In genomic region chr18:63971320-63972071, GRCh38 we compare ENCODE assay signal across 8 cellular contexts. TPM values are rescaled to one million over a fixed set of nuclear protein-coding genes. Genes with fewer than 3 reads are reported as not detected.
A peak's percentile ranks its signal among the peaks of the same experiment; 100 is the strongest.
DNase-seq lines count a peak whose midpoint lies in the region; ATAC-seq lines count a peak whose summit lies in the region.

No MANE protein-coding gene starts in this region.

- ATAC-seq in HG03442 (IDR thresholded peaks at IDR 0.05; ENCODE audit: unreplicated experiment) (no peak), HG03439 (IDR thresholded peaks at IDR 0.05; ENCODE audit: unreplicated experiment) (no peak)

- peak overlapping the region; percentile 97 for H3K27ac ChIP-seq in stomach smooth muscle (ENCODE audit: low read length)

- intact Hi-C loops in activated T-helper 2 cell treated with anti-CD3 and anti-CD28 coated beads, Interferon-gamma antibody, Interleukin-2, Interleukin-4, amounts not matched to agents 10 μg/mL and 5 μg/mL and 100 μg/mL, durations not matched to agents 14 hours and 24 hours and 36 hours (cut with micrococcal nuclease): loop anchor here (5.0 kb wide), 1 partner anchor 34 kb away; no protein-coding TSS in a partner anchor

- peaks cover 21% of the 10 kb centered on the region for H3K4me1 Mint-ChIP-seq in T-helper 2 cell treated with Interferon-gamma antibody and Interleukin-4, amounts not matched to agents 5 μg/mL and 100 μg/mL, for 36 hours (ENCODE audit: low read depth)
- peaks cover 32% of the 10 kb centered on the region for H3K4me1 Mint-ChIP-seq in activated T-helper 2 cell treated with anti-CD3 and anti-CD28 coated beads, Interferon-gamma antibody, Interleukin-2, Interleukin-4, amounts not matched to agents 10 μg/mL and 5 μg/mL and 100 μg/mL, durations not matched to agents 14 hours and 24 hours and 36 hours (ENCODE audit: low read depth)
- peaks cover 33% of the 10 kb centered on the region in 2 donors for H3K4me1 Mint-ChIP-seq in immature natural killer cell

- DNase-seq in T-helper 2 cell treated with Interferon-gamma antibody and Interleukin-4, amounts not matched to agents 5 μg/mL and 100 μg/mL, for 36 hours (ENCODE audit: low spot score): no peak
- DNase-seq in T-helper 2 cell: no peak
- DNase-seq in activated T-helper 2 cell treated with anti-CD3 and anti-CD28 coated beads, Interferon-gamma antibody, Interleukin-2, Interleukin-4, amounts not matched to agents 10 μg/mL and 5 μg/mL and 100 μg/mL, durations not matched to agents 14 hours and 24 hours and 36 hours (ENCODE audit: low spot score): no peak
- DNase-seq in immature natural killer cell: no peak
- no peak for DNase-seq in retina

- peak overlapping the region; percentile 91 for H3K4me3 Mint-ChIP-seq in T-helper 2 cell treated with Interferon-gamma antibody and Interleukin-4, amounts not matched to agents 5 μg/mL and 100 μg/mL, for 36 hours
- peak overlapping the region; percentile 90 for H3K4me3 Mint-ChIP-seq in activated T-helper 2 cell treated with anti-CD3 and anti-CD28 coated beads, Interferon-gamma antibody, Interleukin-2, Interleukin-4, amounts not matched to agents 10 μg/mL and 5 μg/mL and 100 μg/mL, durations not matched to agents 14 hours and 24 hours and 36 hours (ENCODE audit: low read depth)
- peak overlapping the region; percentile 87 to 97 (median 95) for H3K4me3 Mint-ChIP-seq in immature natural killer cell

- no peaks in the 10 kb centered on the region for H3K36me3 Mint-ChIP-seq in T-helper 2 cell treated with Interferon-gamma antibody and Interleukin-4, amounts not matched to agents 5 μg/mL and 100 μg/mL, for 36 hours (ENCODE audit: low read depth)
- H3K36me3 Mint-ChIP-seq in activated T-helper 2 cell treated with anti-CD3 and anti-CD28 coated beads, Interferon-gamma antibody, Interleukin-2, Interleukin-4, amounts not matched to agents 10 μg/mL and 5 μg/mL and 100 μg/mL, durations not matched to agents 14 hours and 24 hours and 36 hours (ENCODE audit: low read depth): no peaks in the 10 kb centered on the region
- no peaks in the 10 kb centered on the region for H3K36me3 Mint-ChIP-seq in immature natural killer cell

- H3K9me3 ChIP-seq in stomach smooth muscle (ENCODE audit: control insufficient read depth in 2 of 2, low read length in 2 of 2): no peaks in the 10 kb centered on the region

- no peaks in the 10 kb centered on the region for H3K36me3 ChIP-seq in stomach smooth muscle (ENCODE audit: control insufficient read depth in 2 of 2, insufficient read depth in 2 of 2, low read length in 2 of 2)

- no peaks in the 10 kb centered on the region for H3K27me3 Mint-ChIP-seq in T-helper 2 cell treated with Interferon-gamma antibody and Interleukin-4, amounts not matched to agents 5 μg/mL and 100 μg/mL, for 36 hours (ENCODE audit: low read depth)
- H3K27me3 Mint-ChIP-seq in activated T-helper 2 cell treated with anti-CD3 and anti-CD28 coated beads, Interferon-gamma antibody, Interleukin-2, Interleukin-4, amounts not matched to agents 10 μg/mL and 5 μg/mL and 100 μg/mL, durations not matched to agents 14 hours and 24 hours and 36 hours (ENCODE audit: low read depth): no peaks in the 10 kb centered on the region
- peaks cover 2 to 8% (median 4%) of the 10 kb centered on the region in 3 donors for H3K27me3 Mint-ChIP-seq in immature natural killer cell (ENCODE audit: low read depth in 3 of 3)

- peak overlapping the region; percentile 84 to 94 for H3K9ac ChIP-seq in stomach smooth muscle (ENCODE audit: low read length in 2 of 2)

- no peaks in the 10 kb centered on the region for H3K9me3 Mint-ChIP-seq in T-helper 2 cell treated with Interferon-gamma antibody and Interleukin-4, amounts not matched to agents 5 μg/mL and 100 μg/mL, for 36 hours
- no peaks in the 10 kb centered on the region for H3K9me3 Mint-ChIP-seq in activated T-helper 2 cell treated with anti-CD3 and anti-CD28 coated beads, Interferon-gamma antibody, Interleukin-2, Interleukin-4, amounts not matched to agents 10 μg/mL and 5 μg/mL and 100 μg/mL, durations not matched to agents 14 hours and 24 hours and 36 hours
- no peaks in the 10 kb centered on the region for H3K9me3 Mint-ChIP-seq in immature natural killer cell

- peak overlapping the region in 1 of 2 donors; percentile 88 for H3K4me3 ChIP-seq in stomach smooth muscle (ENCODE audit: low read length in 2 of 2)

- no peaks in the 10 kb centered on the region for H3K27me3 ChIP-seq in stomach smooth muscle (ENCODE audit: control insufficient read depth in 1 of 2, insufficient read depth in 2 of 2, low read length in 2 of 2)

- H3K27ac Mint-ChIP-seq in T-helper 2 cell treated with Interferon-gamma antibody and Interleukin-4, amounts not matched to agents 5 μg/mL and 100 μg/mL, for 36 hours: peak overlapping the region; percentile 75
- H3K27ac Mint-ChIP-seq in activated T-helper 2 cell treated with anti-CD3 and anti-CD28 coated beads, Interferon-gamma antibody, Interleukin-2, Interleukin-4, amounts not matched to agents 10 μg/mL and 5 μg/mL and 100 μg/mL, durations not matched to agents 14 hours and 24 hours and 36 hours: peak overlapping the region; percentile 80
- peak overlapping the region; percentile 54 to 90 (median 76) for H3K27ac Mint-ChIP-seq in immature natural killer cell

- H3K4me1 ChIP-seq in stomach smooth muscle (ENCODE audit: control insufficient read depth, insufficient read depth, low read length): peaks cover 6% of the 10 kb centered on the region

RNA-seq across cellular contexts. Expression of gene SERPINB8, which starts 1.6 kb away (rescaled TPM):
- 19.0 and 21.0 TPM in 2 replicates for total RNA-seq in activated T-helper 2 cell treated with anti-CD3 and anti-CD28 coated beads, Interferon-gamma antibody, Interleukin-2, Interleukin-4, amounts not matched to agents 10 μg/mL and 5 μg/mL and 100 μg/mL, durations not matched to agents 14 hours and 24 hours and 36 hours
- polyA plus RNA-seq in immature natural killer cell: 10 to 100 TPM in 2 of 3 donors, 1 to 10 TPM in 1; 9.0 to 17.7 (median 10.3) TPM

RNA-seq across cellular contexts. Expression of gene HMSD, which starts 22.4 kb away (rescaled TPM):
- total RNA-seq in activated T-helper 2 cell treated with anti-CD3 and anti-CD28 coated beads, Interferon-gamma antibody, Interleukin-2, Interleukin-4, amounts not matched to agents 10 μg/mL and 5 μg/mL and 100 μg/mL, durations not matched to agents 14 hours and 24 hours and 36 hours: 9.1 and 14.9 TPM in 2 replicates
- not detected for polyA plus RNA-seq in immature natural killer cell
